In genomic region chr14:52269100-52269499, GRCh38 we compare ENCODE assay signal across 10 cellular contexts. TPM values are rescaled to one million over a fixed set of nuclear protein-coding genes. Genes with fewer than 3 reads are reported as not detected.
A peak's percentile ranks its signal among the peaks of the same experiment; 100 is the strongest.
DNase-seq lines count a peak whose midpoint lies in the region; ATAC-seq and TF ChIP-seq lines count a peak whose summit lies in the region.
"Had no signal": no experiment of that assay in that cellular context is flagged by ENCODE, and none has a peak within 500 bp of the region (broad histone marks: within the 10 kb centered on the region; RNA-seq: fewer than 3 reads in every experiment).

No MANE protein-coding gene starts in this region.

- H3K27me3 Mint-ChIP-seq in activated CD4-positive, alpha-beta T cell treated with anti-CD3 and anti-CD28 coated beads, Interleukin-2, amount 10 ng/mL, durations not matched to agents 7 days and 5 days, result peaks cover 69% of the 10 kb centered on the region
- peaks cover 65% of the 10 kb centered on the region for H3K27me3 Mint-ChIP-seq in activated naive CD8-positive, alpha-beta T cell treated with anti-CD3 and anti-CD28 coated beads, Interleukin-2, amount 10 ng/mL, durations not matched to agents 7 days and 5 days

- peaks cover 7% of the 10 kb centered on the region for H3K36me3 Mint-ChIP-seq in activated CD4-positive, alpha-beta T cell treated with anti-CD3 and anti-CD28 coated beads, Interleukin-2, amount 10 ng/mL, durations not matched to agents 7 days and 5 days (ENCODE audit: low read depth)
- peaks cover 11% of the 10 kb centered on the region for H3K36me3 Mint-ChIP-seq in activated naive CD8-positive, alpha-beta T cell treated with anti-CD3 and anti-CD28 coated beads, Interleukin-2, amount 10 ng/mL, durations not matched to agents 7 days and 5 days

- peaks cover 26% of the 10 kb centered on the region for H3K27me3 ChIP-seq in lower lobe of right lung (ENCODE audit: low read depth)
- peaks cover 10 to 22% of the 10 kb centered on the region in 2 donors for H3K27me3 ChIP-seq in stomach smooth muscle (ENCODE audit: control insufficient read depth in 1 of 2, insufficient read depth in 2 of 2, low read length in 2 of 2)

- peak overlapping the region; percentile 24 for H3K27ac ChIP-seq in lower lobe of right lung
- H3K27ac ChIP-seq in stomach smooth muscle (ENCODE audit: low read length), result no peak overlapping the region

- peak overlapping the region; percentile 76 for H3K4me3 Mint-ChIP-seq in activated CD4-positive, alpha-beta T cell treated with anti-CD3 and anti-CD28 coated beads, Interleukin-2, amount 10 ng/mL, durations not matched to agents 7 days and 5 days
- H3K4me3 Mint-ChIP-seq in activated naive CD8-positive, alpha-beta T cell treated with anti-CD3 and anti-CD28 coated beads, Interleukin-2, amount 10 ng/mL, durations not matched to agents 7 days and 5 days, result peak overlapping the region; percentile 90

- no peak for ATAC-seq in activated naive CD8-positive, alpha-beta T cell treated with anti-CD3 and anti-CD28 coated beads, Interleukin-2, amount 10 ng/mL, durations not matched to agents 7 days and 5 days (ENCODE audit: low read depth)
- ATAC-seq in lower lobe of right lung, result no peak

- H3K4me3 ChIP-seq in lower lobe of right lung (peak overlapping the region; percentile 53), stomach smooth muscle (ENCODE audit: low read length in 2 of 2) (peak overlapping the region; percentile 68 to 72)

- H3K9ac ChIP-seq in stomach smooth muscle (ENCODE audit: low read length in 2 of 2), result no peak overlapping the region

- no peak for TF ChIP-seq CTCF in lower lobe of right lung (IDR thresholded peaks at IDR 0.05)

- DNase-seq in activated CD4-positive, alpha-beta T cell treated with anti-CD3 and anti-CD28 coated beads, Interleukin-2, amount 10 ng/mL, durations not matched to agents 7 days and 5 days, result no peak
- no peak for DNase-seq in activated CD4-positive, alpha-beta T cell treated with anti-CD3 and anti-CD28 coated beads for 1 hour
- DNase-seq in activated naive CD8-positive, alpha-beta T cell treated with anti-CD3 and anti-CD28 coated beads, Interleukin-2, amount 10 ng/mL, durations not matched to agents 7 days and 5 days, result no peak
- DNase-seq in lower lobe of right lung, result no peak
- DNase-seq in GM19240 (ENCODE audit: insufficient read length, low spot score), result no peak
- DNase-seq in NOMO-1 treated with DMSO at 0.1 percent for 48 hours (lab: John Stamatoyannopoulos, UW; ENCODE audit: unreplicated experiment), result no peak
- no peak for DNase-seq in D341Med (ENCODE audit: low spot score)
- DNase-seq: occipital lobe had no signal

- H3K36me3 ChIP-seq in lower lobe of right lung, result no peaks in the 10 kb centered on the region
- H3K36me3 ChIP-seq in stomach smooth muscle (ENCODE audit: control insufficient read depth in 2 of 2, insufficient read depth in 2 of 2, low read length in 2 of 2), result no peaks in the 10 kb centered on the region

- H3K9me3 ChIP-seq in lower lobe of right lung (no peaks in the 10 kb centered on the region), stomach smooth muscle (ENCODE audit: control insufficient read depth in 2 of 2, low read length in 2 of 2) (no peaks in the 10 kb centered on the region)

- POLR2A ChIA-PET in activated CD4-positive, alpha-beta T cell treated with anti-CD3 and anti-CD28 coated beads, Interleukin-2, amount 10 ng/mL, durations not matched to agents 7 days and 5 days (lab: Charles Lee), result no interaction called here
- POLR2A ChIA-PET in activated naive CD8-positive, alpha-beta T cell treated with anti-CD3 and anti-CD28 coated beads, Interleukin-2, amount 10 ng/mL, durations not matched to agents 7 days and 5 days (lab: Charles Lee), result no interaction called here

- H3K4me1 Mint-ChIP-seq in activated CD4-positive, alpha-beta T cell treated with anti-CD3 and anti-CD28 coated beads, Interleukin-2, amount 10 ng/mL, durations not matched to agents 7 days and 5 days, result peaks cover 46% of the 10 kb centered on the region
- peaks cover 39% of the 10 kb centered on the region for H3K4me1 Mint-ChIP-seq in activated naive CD8-positive, alpha-beta T cell treated with anti-CD3 and anti-CD28 coated beads, Interleukin-2, amount 10 ng/mL, durations not matched to agents 7 days and 5 days

- no peak overlapping the region for H3K27ac Mint-ChIP-seq in activated CD4-positive, alpha-beta T cell treated with anti-CD3 and anti-CD28 coated beads, Interleukin-2, amount 10 ng/mL, durations not matched to agents 7 days and 5 days
- H3K27ac Mint-ChIP-seq in activated naive CD8-positive, alpha-beta T cell treated with anti-CD3 and anti-CD28 coated beads, Interleukin-2, amount 10 ng/mL, durations not matched to agents 7 days and 5 days, result no peak overlapping the region

- CTCF ChIA-PET in activated CD4-positive, alpha-beta T cell treated with anti-CD3 and anti-CD28 coated beads, Interleukin-2, amount 10 ng/mL, durations not matched to agents 7 days and 5 days (lab: Charles Lee), result interaction anchor here (0.8 kb wide), 1 partner anchor 489 kb away, joined by 3 read pairs; no protein-coding TSS in a partner anchor

- intact Hi-C loops in lower lobe of right lung (cut with DNase I), result no loop called here

- no peaks in the 10 kb centered on the region for H3K9me3 Mint-ChIP-seq in activated CD4-positive, alpha-beta T cell treated with anti-CD3 and anti-CD28 coated beads, Interleukin-2, amount 10 ng/mL, durations not matched to agents 7 days and 5 days
- H3K9me3 Mint-ChIP-seq in activated naive CD8-positive, alpha-beta T cell treated with anti-CD3 and anti-CD28 coated beads, Interleukin-2, amount 10 ng/mL, durations not matched to agents 7 days and 5 days, result no peaks in the 10 kb centered on the region

- H3K4me1 ChIP-seq in lower lobe of right lung (peaks cover 12% of the 10 kb centered on the region), stomach smooth muscle (ENCODE audit: control insufficient read depth, insufficient read depth, low read length) (peaks cover 9% of the 10 kb centered on the region)

RNA-seq across cellular contexts. Expression of gene PTGDR, which starts 1.6 kb away (rescaled TPM):
- under 1 TPM in 1 of 2 experiments, not detected in 1; 0.07 TPM for total RNA-seq in activated CD4-positive, alpha-beta T cell treated with anti-CD3 and anti-CD28 coated beads, Interleukin-2, amount 10 ng/mL, durations not matched to agents 7 days and 5 days
- 1 to 10 TPM; 2.6 to 3.1 TPM for total RNA-seq in activated naive CD8-positive, alpha-beta T cell treated with anti-CD3 and anti-CD28 coated beads, Interleukin-2, amount 10 ng/mL, durations not matched to agents 7 days and 5 days
- 2.2 TPM for total RNA-seq in lower lobe of right lung
- total RNA-seq: fibroblast of villous mesenchyme had no signal

RNA-seq across cellular contexts. Expression of gene PTGER2, which starts 45.0 kb away (rescaled TPM):
- total RNA-seq in activated CD4-positive, alpha-beta T cell treated with anti-CD3 and anti-CD28 coated beads, Interleukin-2, amount 10 ng/mL, durations not matched to agents 7 days and 5 days, result 10 to 100 TPM; 54.5 to 60.4 TPM
- total RNA-seq in activated naive CD8-positive, alpha-beta T cell treated with anti-CD3 and anti-CD28 coated beads, Interleukin-2, amount 10 ng/mL, durations not matched to agents 7 days and 5 days, result 100 to 1,000 TPM; 115 to 119 TPM
- 6.2 TPM for total RNA-seq in lower lobe of right lung
- total RNA-seq: occipital lobe had no signal
